ENCODE assay signal across 1 cellular context in the genomic region with DNA sequence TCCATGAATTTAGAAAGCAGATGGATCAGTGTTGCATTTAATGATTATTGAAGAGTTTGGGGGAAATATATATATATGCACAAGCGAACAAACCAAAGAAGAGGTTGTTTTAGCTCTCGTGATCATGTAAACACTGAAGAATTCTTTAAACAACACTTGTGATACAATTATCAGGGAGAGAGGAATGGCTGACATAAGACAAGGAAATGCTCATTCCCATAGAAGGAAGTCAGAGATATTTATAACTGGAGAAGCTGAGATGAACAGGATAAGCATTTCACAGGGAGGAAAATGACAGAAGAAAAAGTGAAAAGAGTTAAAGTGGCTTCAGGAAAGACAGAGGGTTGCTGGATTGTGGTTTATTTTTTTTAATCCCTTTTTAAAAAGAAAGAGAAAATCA.
TF ChIP-seq lines count a peak whose summit lies in the region.

No MANE protein-coding gene starts in this region.

TF ChIP-seq in GM23338, 12 proteins besides CTCF, POLR2A, EP300 and RAD21:
- TF ChIP-seq ZNF114 (CRISPR knock-in tag; IDR thresholded peaks at IDR 0.05) (no peak), JUNB (IDR thresholded peaks at IDR 0.05; ENCODE audit: unreplicated experiment) (no peak), NANOG (IDR thresholded peaks at IDR 0.05; ENCODE audit: borderline replicate concordance) (no peak), EZH2 (IDR thresholded peaks at IDR 0.05; ENCODE audit: low read depth, unreplicated experiment) (no peak), POLR2AphosphoS5 (IDR thresholded peaks at IDR 0.05; ENCODE audit: low read depth) (no peak), STAT1 (IDR thresholded peaks at IDR 0.05; ENCODE audit: unreplicated experiment) (no peak), ZNF462 (CRISPR knock-in tag; IDR thresholded peaks at IDR 0.05) (no peak)
- TF ChIP-seq, protein P1, sequence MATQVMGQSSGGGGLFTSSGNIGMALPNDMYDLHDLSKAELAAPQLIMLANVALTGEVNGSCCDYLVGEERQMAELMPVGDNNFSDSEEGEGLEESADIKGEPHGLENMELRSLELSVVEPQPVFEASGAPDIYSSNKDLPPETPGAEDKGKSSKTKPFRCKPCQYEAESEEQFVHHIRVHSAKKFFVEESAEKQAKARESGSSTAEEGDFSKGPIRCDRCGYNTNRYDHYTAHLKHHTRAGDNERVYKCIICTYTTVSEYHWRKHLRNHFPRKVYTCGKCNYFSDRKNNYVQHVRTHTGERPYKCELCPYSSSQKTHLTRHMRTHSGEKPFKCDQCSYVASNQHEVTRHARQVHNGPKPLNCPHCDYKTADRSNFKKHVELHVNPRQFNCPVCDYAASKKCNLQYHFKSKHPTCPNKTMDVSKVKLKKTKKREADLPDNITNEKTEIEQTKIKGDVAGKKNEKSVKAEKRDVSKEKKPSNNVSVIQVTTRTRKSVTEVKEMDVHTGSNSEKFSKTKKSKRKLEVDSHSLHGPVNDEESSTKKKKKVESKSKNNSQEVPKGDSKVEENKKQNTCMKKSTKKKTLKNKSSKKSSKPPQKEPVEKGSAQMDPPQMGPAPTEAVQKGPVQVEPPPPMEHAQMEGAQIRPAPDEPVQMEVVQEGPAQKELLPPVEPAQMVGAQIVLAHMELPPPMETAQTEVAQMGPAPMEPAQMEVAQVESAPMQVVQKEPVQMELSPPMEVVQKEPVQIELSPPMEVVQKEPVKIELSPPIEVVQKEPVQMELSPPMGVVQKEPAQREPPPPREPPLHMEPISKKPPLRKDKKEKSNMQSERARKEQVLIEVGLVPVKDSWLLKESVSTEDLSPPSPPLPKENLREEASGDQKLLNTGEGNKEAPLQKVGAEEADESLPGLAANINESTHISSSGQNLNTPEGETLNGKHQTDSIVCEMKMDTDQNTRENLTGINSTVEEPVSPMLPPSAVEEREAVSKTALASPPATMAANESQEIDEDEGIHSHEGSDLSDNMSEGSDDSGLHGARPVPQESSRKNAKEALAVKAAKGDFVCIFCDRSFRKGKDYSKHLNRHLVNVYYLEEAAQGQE (IDR thresholded peaks at IDR 0.05; ENCODE audit: unreplicated experiment) = no peak
